In genomic region chr6:131017962-131018361, GRCh38 we compare ENCODE assay signal across 23 cellular contexts. TPM values are rescaled to one million over a fixed set of nuclear protein-coding genes. Genes with fewer than 3 reads are reported as not detected.
A peak's percentile ranks its signal among the peaks of the same experiment; 100 is the strongest.
DNase-seq lines count a peak whose midpoint lies in the region; ATAC-seq, FAIRE-seq and TF ChIP-seq lines count a peak whose summit lies in the region.
"Had no signal": no experiment of that assay in that cellular context is flagged by ENCODE, and none has a peak within 500 bp of the region (broad histone marks: within the 10 kb centered on the region; RNA-seq: fewer than 3 reads in every experiment).

No MANE protein-coding gene starts in this region.

- no peaks in the 10 kb centered on the region for H3K27me3 Mint-ChIP-seq in nephron (ENCODE audit: low read depth)
- H3K27me3 Mint-ChIP-seq: B cell had no signal

- CTCF ChIA-PET in HepG2 (lab: Yijun Ruan, JAX; ENCODE audit: low intra/inter-chr PET ratio, low total read pairs), result no interaction called here
- CTCF ChIA-PET in K562 (lab: Yijun Ruan, JAX; ENCODE audit: low intra/inter-chr PET ratio), result no interaction called here

- no peak for TF ChIP-seq POLR2A in HepG2 (IDR thresholded peaks at IDR 0.05; ENCODE audit: insufficient read depth in 1 of 2, low read depth in 2 of 2, low read length in 2 of 2)
- no peak for TF ChIP-seq POLR2A in right lobe of liver (IDR thresholded peaks at IDR 0.05)
- no peak for TF ChIP-seq POLR2A in K562 (conservative IDR thresholded peaks at IDR 0.05)
- no peak for TF ChIP-seq POLR2A in gastroesophageal sphincter (IDR thresholded peaks at IDR 0.05)

- H3K4me3 ChIP-seq in HepG2 (replicated peaks in 1 of 3; ENCODE audit: insufficient read depth in 1 of 3, low read depth in 2 of 3, low read length in 3 of 3), result no peak overlapping the region
- H3K4me3 ChIP-seq in right lobe of liver, result no peak overlapping the region
- H3K4me3 ChIP-seq in K562, result no peak overlapping the region
- no peak overlapping the region for H3K4me3 ChIP-seq in gastroesophageal sphincter
- H3K4me3 ChIP-seq: BLaER1, GM23248 had no signal

- no peaks in the 10 kb centered on the region for H3K9me3 Mint-ChIP-seq in nephron
- H3K9me3 Mint-ChIP-seq: CD4-positive, CD25-positive, alpha-beta regulatory T cell; CD8-positive, alpha-beta T cell had no signal

- intact Hi-C loops in HepG2 (cut with micrococcal nuclease; ENCODE audit: unreplicated experiment), result no loop called here
- intact Hi-C loops in right lobe of liver (cut with DNase I), result no loop called here
- intact Hi-C loops in K562 (cut with micrococcal nuclease), result no loop called here

- H3K27ac Mint-ChIP-seq in nephron, result peak overlapping the region in 2 of 3 experiments; percentile 3 to 38
- H3K27ac Mint-ChIP-seq: B cell; CD4-positive, CD25-positive, alpha-beta regulatory T cell; CD8-positive, alpha-beta T cell had no signal

- FAIRE-seq in HepG2 (lab: Jason Lieb, UNC), result no peak
- FAIRE-seq in K562 (lab: Jason Lieb, UNC), result peak; percentile 19
- FAIRE-seq: A204.1, G401.6, GM19239 had no signal

- H3K4me1 ChIP-seq in HepG2 (ENCODE audit: insufficient read depth, low read length) (peaks cover 38% of the 10 kb centered on the region), right lobe of liver (no peaks in the 10 kb centered on the region), K562 (replicated peaks in 1 of 2; ENCODE audit: control insufficient read depth in 2 of 2, insufficient read depth in 2 of 2, low read length in 2 of 2) (no peaks in the 10 kb centered on the region), gastroesophageal sphincter (peaks cover 8 to 41% (median 9%) of the 10 kb centered on the region in 3 donors)
- H3K4me1 ChIP-seq: Caco-2 had no signal

- TF ChIP-seq RAD21 in HepG2 (CRISPR knock-in tag; IDR thresholded peaks at IDR 0.05) (no peak), K562 (CRISPR knock-in tag; conservative IDR thresholded peaks at IDR 0.05 in 1 of 2, IDR thresholded peaks at IDR 0.05 in 1 of 2) (no peak)

- in situ Hi-C loops in HepG2 (cut with HindIII; ENCODE audit: extremely low pct_ligation_motif_present, low pct_unique_long_range_greater_than_20kb) (no loop called here), K562 (cut with MboI) (no loop called here)

- no peaks in the 10 kb centered on the region for H3K9me1 ChIP-seq in K562 (ENCODE audit: control insufficient read depth, insufficient read depth, low read length)

- 100% methylated on average over 3 of the region's 3 CpGs for WGBS in HepG2 (ENCODE audit: low lambda C conversion rate)
- WGBS in right lobe of liver (ENCODE audit: insufficient coverage, low coverage, low lambda C conversion rate, missing lambda C conversion rate), result 97% methylated on average over 3 of the region's 3 CpGs
- 14% methylated on average over 3 of the region's 3 CpGs for WGBS in K562 (ENCODE audit: insufficient coverage, low coverage, missing lambda C conversion rate)
- WGBS in gastroesophageal sphincter (ENCODE audit: low coverage in 1 of 2), 2 donors, result 90 to 92% methylated on average over 2 to 3 of the region's 3 CpGs

- H3K36me3 ChIP-seq in HepG2 (replicated peaks in 1 of 2; ENCODE audit: control insufficient read depth in 1 of 2, insufficient read depth in 2 of 2, low read length in 2 of 2) (peaks cover 0 to 2% of the 10 kb centered on the region in 2 experiments; a peak in 2 of 5 replicates), right lobe of liver (no peaks in the 10 kb centered on the region), K562 (ENCODE audit: control insufficient read depth, insufficient read depth, low read length) (no peaks in the 10 kb centered on the region), gastroesophageal sphincter (no peaks in the 10 kb centered on the region)

- H3K4me1 Mint-ChIP-seq in nephron, result peaks cover 60% of the 10 kb centered on the region

- no peak overlapping the region for H3K4me3 Mint-ChIP-seq in nephron
- H3K4me3 Mint-ChIP-seq: B cell; CD4-positive, CD25-positive, alpha-beta regulatory T cell; CD8-positive, alpha-beta T cell; H9 had no signal

- no peaks in the 10 kb centered on the region for H3K9me3 ChIP-seq in HepG2 (ENCODE audit: low read length)
- no peaks in the 10 kb centered on the region for H3K9me3 ChIP-seq in right lobe of liver
- no peaks in the 10 kb centered on the region for H3K9me3 ChIP-seq in K562 (replicated peaks; ENCODE audit: control insufficient read depth, insufficient read depth, low read depth, low read length)
- H3K9me3 ChIP-seq in gastroesophageal sphincter, result no peaks in the 10 kb centered on the region
- H3K9me3 ChIP-seq: Caco-2 had no signal

- POLR2A ChIA-PET in HepG2 (lab: Yijun Ruan, JAX) (no interaction called here), K562 (lab: Yijun Ruan, JAX) (interaction anchor here (0.9 kb wide), 1 partner anchor 14 kb away, joined by 3 read pairs; no protein-coding TSS in a partner anchor)

- no peaks in the 10 kb centered on the region for H3K36me3 Mint-ChIP-seq in nephron (ENCODE audit: low read depth)
- H3K36me3 Mint-ChIP-seq: CD4-positive, CD25-positive, alpha-beta regulatory T cell; CD8-positive, alpha-beta T cell had no signal

- no peaks in the 10 kb centered on the region for H4K20me1 ChIP-seq in HepG2 (ENCODE audit: insufficient read depth, low read length)
- no peaks in the 10 kb centered on the region; the same call in 1 of the 2 replicates for H4K20me1 ChIP-seq in K562 (replicated peaks; ENCODE audit: control insufficient read depth, insufficient read depth, low read length)

- H3K9ac ChIP-seq in HepG2 (ENCODE audit: insufficient read depth, low read depth, low read length), result no peak overlapping the region
- no peak overlapping the region for H3K9ac ChIP-seq in K562 (ENCODE audit: insufficient read depth in 1 of 2, low read depth in 2 of 2, low read length in 2 of 2)
- H3K9ac ChIP-seq: BLaER1, GM23248 had no signal

- peaks cover 71% of the 10 kb centered on the region for H3K79me2 ChIP-seq in HepG2 (ENCODE audit: insufficient read depth, low read length)
- peaks cover 16% of the 10 kb centered on the region for H3K79me2 ChIP-seq in K562 (ENCODE audit: control insufficient read depth, insufficient read depth, low read length)

- DNase-seq in HepG2 (ENCODE audit: low spot score) (no peak), right lobe of liver (no peak), K562 (ENCODE audit: extremely low read depth in 1 of 4, low spot score in 3 of 4) (no peak), NCI-H2029 (lab: John Stamatoyannopoulos, UW) (no peak), NCI-H82 treated with DMSO at 0.1 percent for 48 hours (lab: John Stamatoyannopoulos, UW; ENCODE audit: unreplicated experiment) (no peak), HPDE6-E6E7 (ENCODE audit: extremely low spot score) (no peak)
- DNase-seq: Caco-2; CD4-positive, CD25-positive, alpha-beta regulatory T cell; CD8-positive, alpha-beta T cell; DMS153; DND-41; GM23248; H9 had no signal

- H3K4me2 ChIP-seq in HepG2 (ENCODE audit: low read depth, low read length), result no peak overlapping the region
- H3K4me2 ChIP-seq in K562 (ENCODE audit: insufficient read depth, low read length), result no peak overlapping the region
- H3K4me2 ChIP-seq: BLaER1 had no signal

- no peak overlapping the region for H3K27ac ChIP-seq in HepG2 (ENCODE audit: extremely low read length, insufficient read depth, low read length)
- H3K27ac ChIP-seq in right lobe of liver, result no peak overlapping the region
- H3K27ac ChIP-seq in K562 (ENCODE audit: extremely low read depth, low read depth, low read length), result no peak overlapping the region
- no peak overlapping the region for H3K27ac ChIP-seq in gastroesophageal sphincter
- H3K27ac ChIP-seq: 22Rv1, BLaER1, C4-2B, GM23248 had no signal

- BruUV-seq in HepG2 (replicated peaks; lab: Mats Ljungman, UMichigan) (no TSS peak), K562 (replicated peaks; lab: Mats Ljungman, UMichigan) (no TSS peak)

- no peak; the same call in 2 of the 3 replicates for ATAC-seq in HepG2
- no peak for ATAC-seq in right lobe of liver
- ATAC-seq in K562, result peak; percentile 56
- ATAC-seq in gastroesophageal sphincter, result no peak
- ATAC-seq: CD8-positive, alpha-beta T cell; HCT116 had no signal

- TF ChIP-seq CTCF in HepG2 (CRISPR knock-in tag; IDR thresholded peaks at IDR 0.05), result no peak
- no peak for TF ChIP-seq CTCF in right lobe of liver (IDR thresholded peaks at IDR 0.05)
- TF ChIP-seq CTCF in K562 (IDR thresholded peaks at IDR 0.05 in 2 of 3, conservative IDR thresholded peaks at IDR 0.05 in 1 of 3; ENCODE audit: insufficient read depth in 2 of 3, low read depth in 1 of 3, low read length in 3 of 3), result no peak
- TF ChIP-seq CTCF in nephron (IDR thresholded peaks at IDR 0.05; ENCODE audit: unreplicated experiment in 3 of 3), result no peak
- no peak for TF ChIP-seq CTCF in gastroesophageal sphincter (IDR thresholded peaks at IDR 0.05)

- H2AFZ ChIP-seq in HepG2 (ENCODE audit: low read length), result no peak overlapping the region
- no peak overlapping the region for H2AFZ ChIP-seq in K562 (ENCODE audit: low read depth, low read length)
- H2AFZ ChIP-seq: GM23248 had no signal

- TF ChIP-seq EP300 in HepG2 (IDR thresholded peaks at IDR 0.05; ENCODE audit: low read depth in 2 of 2, low read length in 2 of 2) (no peak), HepG2 (CRISPR knock-in tag; IDR thresholded peaks at IDR 0.05; ENCODE audit: borderline replicate concordance) (no peak), K562 (IDR thresholded peaks at IDR 0.05; ENCODE audit: low read length) (no peak), gastroesophageal sphincter (IDR thresholded peaks at IDR 0.05) (no peak)

- H3K27me3 ChIP-seq in HepG2 (ENCODE audit: control insufficient read depth in 1 of 2, insufficient read depth in 2 of 2, low read length in 2 of 2), result no peaks in the 10 kb centered on the region
- H3K27me3 ChIP-seq in right lobe of liver, result no peaks in the 10 kb centered on the region
- no peaks in the 10 kb centered on the region for H3K27me3 ChIP-seq in K562 (ENCODE audit: control insufficient read depth in 2 of 2, insufficient read depth in 2 of 2, low read length in 2 of 2)
- no peaks in the 10 kb centered on the region for H3K27me3 ChIP-seq in gastroesophageal sphincter
- H3K27me3 ChIP-seq: BLaER1 had no signal

RNA-seq across cellular contexts. Expression of gene EPB41L2, which starts 45.1 kb away (rescaled TPM):
- total RNA-seq in HepG2 (2016; rRNA removed; fragmentation: Illumina TruSeq; extraction: Trizol), result 41.7 and 42.1 TPM in 2 replicates
- total RNA-seq in HepG2 (2016; cell fraction: cytosol; rRNA removed; fragmentation: Illumina TruSeq; extraction: Trizol; ENCODE audit: low read depth), result 48.7 and 70.3 TPM in 2 replicates
- total RNA-seq in HepG2 (2016; cell fraction: insoluble cytoplasmic fraction; rRNA removed; fragmentation: Illumina TruSeq; extraction: Trizol), result 33.1 and 37.6 TPM in 2 replicates
- 32.9 and 42.5 TPM in 2 replicates for total RNA-seq in HepG2 (2016; cell fraction: membrane; rRNA removed; fragmentation: Illumina TruSeq; extraction: Trizol)
- total RNA-seq in HepG2 (2016; cell fraction: nucleus; rRNA removed; fragmentation: Illumina TruSeq; extraction: Trizol), result 115 and 119 TPM in 2 replicates
- polyA plus RNA-seq in HepG2 (2011; rRNA removed), result 45.3 and 56.4 TPM in 2 replicates
- polyA plus RNA-seq in HepG2 (2011; cell fraction: cytosol; rRNA removed), result 22.0 and 26.4 TPM in 2 replicates
- 128 and 148 TPM in 2 replicates for polyA plus RNA-seq in HepG2 (2011; cell fraction: nucleus; rRNA removed)
- 47.5 and 129 TPM in 2 replicates for polyA plus RNA-seq in HepG2 (2012)
- polyA plus RNA-seq in HepG2 (2016; cell fraction: cytosol; fragmentation: Illumina TruSeq; extraction: Trizol; ENCODE audit: low read depth), result 2.9 and 4.0 TPM in 2 replicates
- 44.9 and 50.4 TPM in 2 replicates for polyA plus RNA-seq in HepG2 (2016; cell fraction: insoluble cytoplasmic fraction; fragmentation: Illumina TruSeq; extraction: Trizol; ENCODE audit: low read depth)
- polyA plus RNA-seq in HepG2 (2016; cell fraction: membrane; fragmentation: Illumina TruSeq; extraction: Trizol; ENCODE audit: low read depth), result 8.4 and 9.3 TPM in 2 replicates
- 138 and 156 TPM in 2 replicates for polyA plus RNA-seq in HepG2 (2016; cell fraction: nucleus; fragmentation: Illumina TruSeq; extraction: Trizol; ENCODE audit: insufficient read depth, low read depth)
- polyA minus RNA-seq in HepG2 (2011; rRNA and poly(A)+ RNA removed; ENCODE audit: low replicate concordance), result 45.6 and 215 TPM in 2 replicates
- 50.0 and 50.3 TPM in 2 replicates for polyA minus RNA-seq in HepG2 (2011; cell fraction: cytosol; rRNA and poly(A)+ RNA removed)
- polyA minus RNA-seq in HepG2 (2011; cell fraction: nucleus; rRNA and poly(A)+ RNA removed), result 287 and 403 TPM in 2 replicates
- total RNA-seq in right lobe of liver, result 10 to 100 TPM; 15.3 to 38.5 (median 24.6) TPM
- 25.7 and 90.9 TPM in 2 replicates for total RNA-seq in K562 (2011; cell fraction: chromatin; rRNA removed; ENCODE audit: low replicate concordance)
- total RNA-seq in K562 (2011; cell fraction: nucleolus; rRNA removed), result 7.8 and 13.9 TPM in 2 replicates
- 39.1 and 61.2 TPM in 2 replicates for total RNA-seq in K562 (2011; cell fraction: nucleoplasm; rRNA removed)
- 23.9 and 25.8 TPM in 2 replicates for total RNA-seq in K562 (2014; rRNA removed)
- total RNA-seq in K562 (2014; rRNA removed; fragmentation: Illumina TruSeq; extraction: Trizol), result 26.5 and 35.5 TPM in 2 replicates
- total RNA-seq in K562 (2015; rRNA removed; fragmentation: Illumina TruSeq; extraction: Trizol), result 18.3 and 23.5 TPM in 2 replicates
- total RNA-seq in K562 (2021), result 31.1 and 32.6 TPM in 2 replicates
- polyA plus RNA-seq in K562 (2011; rRNA removed), result 20.5 and 20.9 TPM in 2 replicates
- polyA plus RNA-seq in K562 (2011; cell fraction: cytosol; rRNA removed), result 10.6 and 21.0 TPM in 2 replicates
- polyA plus RNA-seq in K562 (2011; cell fraction: nucleus; rRNA removed), result 25.7 and 33.2 TPM in 2 replicates
- 24.5 and 40.7 TPM in 2 replicates for polyA plus RNA-seq in K562 (2012)
- 53.6 and 54.5 TPM in 2 replicates for polyA plus RNA-seq in K562 (2014; fragmentation: Illumina TruSeq; extraction: Trizol)
- 10 to 100 TPM in 1 of 2 experiments, 1 to 10 TPM in 1; 5.1 to 12.2 TPM for polyA plus RNA-seq in K562 (2014; fragmentation: Nextera tagmentation; extraction: Ambion mirVana)
- polyA plus RNA-seq in K562 (2014; rRNA removed), result 22.7 and 25.0 TPM in 2 replicates
- 34.2 and 38.4 TPM in 2 replicates for polyA minus RNA-seq in K562 (2011; rRNA and poly(A)+ RNA removed)
- 15.0 and 19.6 TPM in 2 replicates for polyA minus RNA-seq in K562 (2011; cell fraction: cytosol; rRNA and poly(A)+ RNA removed)
- 22.5 and 41.9 TPM in 2 replicates for polyA minus RNA-seq in K562 (2011; cell fraction: nucleus; rRNA and poly(A)+ RNA removed)
- 100 to 1,000 TPM in 2 of 4 donors, 10 to 100 TPM in 2; 57.2 to 116 (median 85.2) TPM for total RNA-seq in gastroesophageal sphincter

Comparison
In these comparisons a context has a peak if more than half of its experiments do, and no peak if none do; other contexts are left out.
1. Of the 241 proteins assayed by ChIP-seq in both HepG2 and K562: peak only in HepG2: FOXO4; only in K562: none; in both: none; in neither: 240.